13 cellular contexts compared by ENCODE assay signal in the genomic region with DNA sequence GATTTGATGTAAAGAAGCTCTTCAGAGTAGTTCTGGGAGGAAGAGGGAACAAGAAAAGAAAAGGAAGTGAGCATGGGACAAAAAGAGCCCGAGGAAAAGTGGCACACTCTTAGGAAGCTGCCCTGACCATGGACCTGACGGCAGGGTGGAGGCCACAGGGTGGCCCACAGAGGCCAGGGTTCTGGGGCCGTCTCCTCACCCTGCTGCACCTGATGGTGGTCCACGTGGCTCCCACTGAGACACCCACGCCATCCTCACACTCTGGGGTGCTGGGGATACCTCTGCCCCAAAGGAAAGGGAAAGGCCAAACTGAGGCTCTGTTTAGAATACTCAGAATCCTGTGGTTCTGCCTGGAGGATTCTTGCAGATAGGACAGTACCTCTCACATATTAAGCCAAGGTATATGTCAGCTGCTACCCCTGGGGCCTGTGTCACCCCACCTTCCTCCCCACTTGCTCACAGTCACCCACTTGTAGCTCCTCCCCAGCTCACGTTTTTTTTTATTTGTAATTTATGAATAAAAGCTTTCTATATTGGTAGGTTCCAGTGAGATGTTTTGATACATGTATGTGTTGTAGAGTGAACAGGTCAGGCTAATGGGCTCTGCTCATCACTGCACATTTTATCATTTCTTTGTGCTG.
DNase-seq lines count a peak whose midpoint lies in the region; ATAC-seq and TF ChIP-seq lines count a peak whose summit lies in the region.
"Had no signal": no experiment of that assay in that cellular context is flagged by ENCODE, and none has a peak within 500 bp of the region (broad histone marks: within the 10 kb centered on the region; RNA-seq: fewer than 3 reads in every experiment).

No MANE protein-coding gene starts in this region.

- H3K9me3 ChIP-seq in osteoblast (ENCODE audit: low read depth, low read length) (no peaks in the 10 kb centered on the region), neural progenitor cell (ENCODE audit: low read depth) (no peaks in the 10 kb centered on the region)

- H3K79me2 ChIP-seq in osteoblast (ENCODE audit: insufficient read depth, low read length) (no peaks in the 10 kb centered on the region), neural progenitor cell (ENCODE audit: low read depth) (no peaks in the 10 kb centered on the region)

- no peak overlapping the region for H2AFZ ChIP-seq in osteoblast (ENCODE audit: low read length)
- H2AFZ ChIP-seq in neural progenitor cell (replicated peaks): no peak overlapping the region

- no peaks in the 10 kb centered on the region for H3K36me3 Mint-ChIP-seq in natural killer cell treated with Interleukin-12 subunit alpha and Interleukin-12 subunit beta and Interleukin-15 and Interleukin-18, amount 100 ng/mL, for 72 hours
- no peaks in the 10 kb centered on the region for H3K36me3 Mint-ChIP-seq in natural killer cell
- peaks cover 48% of the 10 kb centered on the region for H3K36me3 Mint-ChIP-seq in activated T-helper 17 cell treated with anti-CD3 and anti-CD28 coated beads, Interleukin-2, amount 50 U/mL, for 72 hours (ENCODE audit: low read depth)
- no peaks in the 10 kb centered on the region for H3K36me3 Mint-ChIP-seq in neural progenitor cell

- H3K4me2 ChIP-seq in osteoblast (ENCODE audit: insufficient read depth, low read length) (no peak overlapping the region), neural progenitor cell (no peak overlapping the region)

- no peaks in the 10 kb centered on the region for H3F3A ChIP-seq in neural progenitor cell (ENCODE audit: low read depth)

- H3K9me3 Mint-ChIP-seq in natural killer cell treated with Interleukin-12 subunit alpha and Interleukin-12 subunit beta and Interleukin-15 and Interleukin-18, amount 100 ng/mL, for 72 hours: no peaks in the 10 kb centered on the region
- no peaks in the 10 kb centered on the region for H3K9me3 Mint-ChIP-seq in natural killer cell
- no peaks in the 10 kb centered on the region for H3K9me3 Mint-ChIP-seq in activated T-helper 17 cell treated with anti-CD3 and anti-CD28 coated beads, Interleukin-2, amount 50 U/mL, for 72 hours
- no peaks in the 10 kb centered on the region for H3K9me3 Mint-ChIP-seq in neural progenitor cell

- H3K9ac ChIP-seq in neural progenitor cell: no peak overlapping the region

- H3K4me3 ChIP-seq in osteoblast (ENCODE audit: insufficient read depth, low read length) (no peak overlapping the region), neural progenitor cell (no peak overlapping the region)
- H3K4me3 ChIP-seq: K562 had no signal

- H3K27ac ChIP-seq in osteoblast (ENCODE audit: low read depth, low read length) (no peak overlapping the region), neural progenitor cell (no peak overlapping the region)
- H3K27ac ChIP-seq: RWPE1 had no signal

- H4K20me1 ChIP-seq in osteoblast (ENCODE audit: insufficient read depth, low read length): no peaks in the 10 kb centered on the region
- H4K20me1 ChIP-seq in neural progenitor cell (ENCODE audit: low read depth): no peaks in the 10 kb centered on the region

- no peak for TF ChIP-seq CTCF in natural killer cell (IDR thresholded peaks at IDR 0.05)
- no peak for TF ChIP-seq CTCF in osteoblast (IDR thresholded peaks at IDR 0.05; ENCODE audit: extremely low read depth, low read depth, low read length)
- no peak for TF ChIP-seq CTCF in neural progenitor cell (IDR thresholded peaks at IDR 0.05)

- peak; percentile 40 to 47 for ATAC-seq in natural killer cell treated with Interleukin-12 subunit alpha and Interleukin-12 subunit beta and Interleukin-15 and Interleukin-18, amount 100 ng/mL, for 72 hours
- no peak for ATAC-seq in natural killer cell
- no peak for ATAC-seq in activated T-helper 17 cell treated with anti-CD3 and anti-CD28 coated beads, Interleukin-2, amount 50 U/mL, for 72 hours (replicated peaks)
- no peak for ATAC-seq in HG03175 (IDR thresholded peaks at IDR 0.05; ENCODE audit: unreplicated experiment)
- ATAC-seq: K562 had no signal

- no peak overlapping the region for H3K4me3 Mint-ChIP-seq in natural killer cell treated with Interleukin-12 subunit alpha and Interleukin-12 subunit beta and Interleukin-15 and Interleukin-18, amount 100 ng/mL, for 72 hours
- H3K4me3 Mint-ChIP-seq in natural killer cell (no peak overlapping the region), neural progenitor cell (no peak overlapping the region)
- no peak overlapping the region for H3K4me3 Mint-ChIP-seq in activated T-helper 17 cell treated with anti-CD3 and anti-CD28 coated beads, Interleukin-2, amount 50 U/mL, for 72 hours
- H3K4me3 Mint-ChIP-seq: B cell had no signal

- no peaks in the 10 kb centered on the region for H3K27me3 Mint-ChIP-seq in natural killer cell treated with Interleukin-12 subunit alpha and Interleukin-12 subunit beta and Interleukin-15 and Interleukin-18, amount 100 ng/mL, for 72 hours
- H3K27me3 Mint-ChIP-seq in natural killer cell (ENCODE audit: low read depth in 2 of 2): no peaks in the 10 kb centered on the region
- no peaks in the 10 kb centered on the region for H3K27me3 Mint-ChIP-seq in activated T-helper 17 cell treated with anti-CD3 and anti-CD28 coated beads, Interleukin-2, amount 50 U/mL, for 72 hours
- H3K27me3 Mint-ChIP-seq in neural progenitor cell (ENCODE audit: insufficient read depth, low read depth): no peaks in the 10 kb centered on the region
- H3K27me3 Mint-ChIP-seq: B cell had no signal

- H3K36me3 ChIP-seq in osteoblast (ENCODE audit: insufficient read depth, low read length): no peaks in the 10 kb centered on the region
- no peaks in the 10 kb centered on the region for H3K36me3 ChIP-seq in neural progenitor cell

- intact Hi-C loops in natural killer cell (cut with micrococcal nuclease): no loop called here

- H3K27me3 ChIP-seq in osteoblast (ENCODE audit: insufficient read depth, low read length): peaks cover 2% of the 10 kb centered on the region
- no peaks in the 10 kb centered on the region for H3K27me3 ChIP-seq in neural progenitor cell

- DNase-seq in natural killer cell treated with Interleukin-12 subunit alpha and Interleukin-12 subunit beta and Interleukin-15 and Interleukin-18, amount 100 ng/mL, for 72 hours (ENCODE audit: low spot score): no peak
- DNase-seq in natural killer cell (no peak), osteoblast (ENCODE audit: insufficient read length, low spot score, missing footprints) (peak; percentile 46), neural progenitor cell (ENCODE audit: low spot score) (no peak), NOMO-1 treated with dmso at 0.1 percent for 144 hours (lab: John Stamatoyannopoulos, UW; ENCODE audit: unreplicated experiment) (no peak)
- DNase-seq: NCI-H1048, NCI-H146, NCI-H526 treated with DMSO at 0.1 percent for 48 hours had no signal

- H3K4me1 ChIP-seq in osteoblast (ENCODE audit: insufficient read depth, low read length) (peaks cover 10% of the 10 kb centered on the region), neural progenitor cell (no peaks in the 10 kb centered on the region)

- no peaks in the 10 kb centered on the region for H3K4me1 Mint-ChIP-seq in natural killer cell treated with Interleukin-12 subunit alpha and Interleukin-12 subunit beta and Interleukin-15 and Interleukin-18, amount 100 ng/mL, for 72 hours (ENCODE audit: low read depth in 2 of 2)
- H3K4me1 Mint-ChIP-seq in natural killer cell: no peaks in the 10 kb centered on the region
- H3K4me1 Mint-ChIP-seq in activated T-helper 17 cell treated with anti-CD3 and anti-CD28 coated beads, Interleukin-2, amount 50 U/mL, for 72 hours: peaks cover 20% of the 10 kb centered on the region
- peaks cover 13% of the 10 kb centered on the region for H3K4me1 Mint-ChIP-seq in neural progenitor cell
- H3K4me1 Mint-ChIP-seq: B cell had no signal

- H3K27ac Mint-ChIP-seq in natural killer cell treated with Interleukin-12 subunit alpha and Interleukin-12 subunit beta and Interleukin-15 and Interleukin-18, amount 100 ng/mL, for 72 hours: no peak overlapping the region
- no peak overlapping the region for H3K27ac Mint-ChIP-seq in natural killer cell
- peak overlapping the region; percentile 33 for H3K27ac Mint-ChIP-seq in activated T-helper 17 cell treated with anti-CD3 and anti-CD28 coated beads, Interleukin-2, amount 50 U/mL, for 72 hours
- H3K27ac Mint-ChIP-seq in neural progenitor cell: no peak overlapping the region
- H3K27ac Mint-ChIP-seq: B cell had no signal

Comparison
In these comparisons a context has a peak if more than half of its experiments do, and no peak if none do; other contexts are left out.
1. ATAC-seq: peak in natural killer cell treated with Interleukin-12 subunit alpha and Interleukin-12 subunit beta and Interleukin-15 and Interleukin-18, amount 100 ng/mL, for 72 hours (2 of 2); none in natural killer cell (0 of 3), activated T-helper 17 cell treated with anti-CD3 and anti-CD28 coated beads, Interleukin-2, amount 50 U/mL, for 72 hours (single experiment) and HG03175 (single experiment).